Comparison of ENCODE assay signal across 26 cellular contexts in genomic region chr1:225201447-225201846, GRCh38.
A peak's percentile ranks its signal among the peaks of the same experiment; 100 is the strongest.
DNase-seq lines count a peak whose midpoint lies in the region; ATAC-seq, FAIRE-seq and TF ChIP-seq lines count a peak whose summit lies in the region.
"Had no signal": no experiment of that assay in that cellular context is flagged by ENCODE, and none has a peak within 500 bp of the region (broad histone marks: within the 10 kb centered on the region; RNA-seq: fewer than 3 reads in every experiment).

No MANE protein-coding gene starts in this region.

- H3K27ac Mint-ChIP-seq in activated CD4-positive, alpha-beta memory T cell treated with anti-CD3 and anti-CD28 coated beads for 36 hours = no peak overlapping the region
- H3K27ac Mint-ChIP-seq in T-cell = no peak overlapping the region
- H3K27ac Mint-ChIP-seq: CD14-positive monocyte had no signal

- peak; percentile 20 for DNase-seq in NCI-H1105 treated with DMSO at 0.1 percent for 48 hours (lab: John Stamatoyannopoulos, UW)
- no peak for DNase-seq in NCI-H1105 (lab: John Stamatoyannopoulos, UW)
- peak; percentile 6 for DNase-seq in RPMI7951 (ENCODE audit: low read depth)
- DNase-seq in K562 (ENCODE audit: extremely low read depth in 1 of 4, low spot score in 3 of 4) = no peak
- DNase-seq in NCI-H187 (lab: John Stamatoyannopoulos, UW) = no peak
- DNase-seq in activated CD4-positive, alpha-beta memory T cell treated with anti-CD3 and anti-CD28 coated beads for 36 hours = no peak
- no peak for DNase-seq in kidney glomerular epithelial cell (lab: John Stamatoyannopoulos, UW)
- no peak for DNase-seq in T-cell
- DNase-seq: 8988T; ACHN; BE2C; Calu3; GOT3; NCI-H1048; NCI-H1436; NCI-H187 treated with DMSO at 0.1 percent for 48 hours; NCI-H446 treated with DMSO at 0.1 percent for 48 hours; NCI-H526; NCI-H82; NK-92 treated with Interleukin-12 subunit alpha and Interleukin-12 subunit beta, amount 100 ng/mL, for 24 hours; SIG-M5 had no signal

- WGBS in K562 (ENCODE audit: insufficient coverage, low coverage, missing lambda C conversion rate) = 6% methylated on average over 3 of the region's 3 CpGs

- no peak overlapping the region for H3K4me3 ChIP-seq in K562
- H3K4me3 ChIP-seq: HAP-1 had no signal

- CTCF ChIA-PET in K562 (lab: Yijun Ruan, JAX; ENCODE audit: low intra/inter-chr PET ratio) (no interaction called here), T-cell (lab: Charles Lee) (no interaction called here)
- CTCF ChIA-PET in activated CD4-positive, alpha-beta memory T cell treated with anti-CD3 and anti-CD28 coated beads for 36 hours (lab: Charles Lee) = no interaction called here

- no peaks in the 10 kb centered on the region for H3K36me3 Mint-ChIP-seq in activated CD4-positive, alpha-beta memory T cell treated with anti-CD3 and anti-CD28 coated beads for 36 hours
- no peaks in the 10 kb centered on the region for H3K36me3 Mint-ChIP-seq in T-cell
- H3K36me3 Mint-ChIP-seq: CD14-positive monocyte had no signal

- no peaks in the 10 kb centered on the region for H4K20me1 ChIP-seq in K562 (replicated peaks; ENCODE audit: control insufficient read depth, insufficient read depth, low read length)

- in situ Hi-C loops in K562 (cut with MboI) = no loop called here

- TF ChIP-seq CTCF in K562 (IDR thresholded peaks at IDR 0.05 in 2 of 3, conservative IDR thresholded peaks at IDR 0.05 in 1 of 3; ENCODE audit: insufficient read depth in 2 of 3, low read depth in 1 of 3, low read length in 3 of 3) = no peak

- FAIRE-seq in K562 (lab: Jason Lieb, UNC) = no peak
- FAIRE-seq: GM18507 had no signal

- H3K27ac ChIP-seq in K562 (ENCODE audit: extremely low read depth, low read depth, low read length) = no peak overlapping the region
- H3K27ac ChIP-seq: KMS-11 had no signal

- H3K9me1 ChIP-seq in K562 (ENCODE audit: control insufficient read depth, insufficient read depth, low read length) = no peaks in the 10 kb centered on the region

- no peaks in the 10 kb centered on the region for H3K27me3 ChIP-seq in K562 (ENCODE audit: control insufficient read depth in 2 of 2, insufficient read depth in 2 of 2, low read length in 2 of 2)
- H3K27me3 ChIP-seq: BE2C had no signal

- BruUV-seq in K562 (replicated peaks; lab: Mats Ljungman, UMichigan) = no TSS peak

- no peak overlapping the region for H2AFZ ChIP-seq in K562 (ENCODE audit: low read depth, low read length)

- POLR2A ChIA-PET in K562 (lab: Yijun Ruan, JAX) (no interaction called here), T-cell (lab: Charles Lee) (no interaction called here)
- POLR2A ChIA-PET in activated CD4-positive, alpha-beta memory T cell treated with anti-CD3 and anti-CD28 coated beads for 36 hours (lab: Charles Lee) = no interaction called here

- H3K27me3 Mint-ChIP-seq in activated CD4-positive, alpha-beta memory T cell treated with anti-CD3 and anti-CD28 coated beads for 36 hours = peaks cover 7% of the 10 kb centered on the region
- H3K27me3 Mint-ChIP-seq in T-cell = peaks cover 0 to 10% of the 10 kb centered on the region in 2 donors

- intact Hi-C loops in K562 (cut with micrococcal nuclease) = no loop called here
- intact Hi-C loops in activated CD4-positive, alpha-beta memory T cell treated with anti-CD3 and anti-CD28 coated beads for 36 hours (cut with micrococcal nuclease) = no loop called here

- no peak for TF ChIP-seq EP300 in K562 (IDR thresholded peaks at IDR 0.05; ENCODE audit: low read length)

- H3K4me2 ChIP-seq in K562 (ENCODE audit: insufficient read depth, low read length) = no peak overlapping the region
- H3K4me2 ChIP-seq: KMS-11 had no signal

- H3K4me3 Mint-ChIP-seq in activated CD4-positive, alpha-beta memory T cell treated with anti-CD3 and anti-CD28 coated beads for 36 hours = no peak overlapping the region
- no peak overlapping the region for H3K4me3 Mint-ChIP-seq in T-cell
- H3K4me3 Mint-ChIP-seq: CD14-positive monocyte had no signal

- peaks cover 4% of the 10 kb centered on the region for H3K9me3 Mint-ChIP-seq in activated CD4-positive, alpha-beta memory T cell treated with anti-CD3 and anti-CD28 coated beads for 36 hours
- peaks cover 0 to 5% (median 0%) of the 10 kb centered on the region in 3 donors for H3K9me3 Mint-ChIP-seq in T-cell

- H3K9me3 ChIP-seq in K562 (replicated peaks; ENCODE audit: control insufficient read depth, insufficient read depth, low read depth, low read length) = no peaks in the 10 kb centered on the region
- H3K9me3 ChIP-seq: BE2C, HAP-1 had no signal

- no peaks in the 10 kb centered on the region for H3K79me2 ChIP-seq in K562 (ENCODE audit: control insufficient read depth, insufficient read depth, low read length)

- TF ChIP-seq RAD21 in K562 (CRISPR knock-in tag; conservative IDR thresholded peaks at IDR 0.05 in 1 of 2, IDR thresholded peaks at IDR 0.05 in 1 of 2) = no peak

- H3K4me1 Mint-ChIP-seq in activated CD4-positive, alpha-beta memory T cell treated with anti-CD3 and anti-CD28 coated beads for 36 hours (ENCODE audit: low read depth) = no peaks in the 10 kb centered on the region
- no peaks in the 10 kb centered on the region for H3K4me1 Mint-ChIP-seq in T-cell
- H3K4me1 Mint-ChIP-seq: CD14-positive monocyte had no signal

- no peak for ATAC-seq in K562
- ATAC-seq in T-cell (replicated peaks in 1 of 4) = no peak
- ATAC-seq: Panc1 had no signal

- H3K36me3 ChIP-seq in K562 (ENCODE audit: control insufficient read depth, insufficient read depth, low read length) = no peaks in the 10 kb centered on the region
- H3K36me3 ChIP-seq: BE2C, HAP-1 had no signal

- no peak for TF ChIP-seq POLR2A in K562 (conservative IDR thresholded peaks at IDR 0.05)

- no peaks in the 10 kb centered on the region for H3K4me1 ChIP-seq in K562 (replicated peaks in 1 of 2; ENCODE audit: control insufficient read depth in 2 of 2, insufficient read depth in 2 of 2, low read length in 2 of 2)
- H3K4me1 ChIP-seq: BE2C, HAP-1 had no signal

- H3K9ac ChIP-seq in K562 (ENCODE audit: insufficient read depth in 1 of 2, low read depth in 2 of 2, low read length in 2 of 2) = no peak overlapping the region
- H3K9ac ChIP-seq: KMS-11 had no signal

TF ChIP-seq in K562, 482 proteins besides CTCF, POLR2A, EP300 and RAD21:
- TF ChIP-seq SFPQ (IDR thresholded peaks at IDR 0.05; ENCODE audit: low read depth, low read length) (no peak), THRA (IDR thresholded peaks at IDR 0.05) (no peak), HNRNPK (IDR thresholded peaks at IDR 0.05; ENCODE audit: low read depth, low read length, poor library complexity, severe bottlenecking) (no peak), ZNF408 (CRISPR knock-in tag; IDR thresholded peaks at IDR 0.05; ENCODE audit: low read depth) (no peak), E2F4 (CRISPR knock-in tag; IDR thresholded peaks at IDR 0.05; ENCODE audit: low read depth) (no peak), ZNF146 (CRISPR knock-in tag; IDR thresholded peaks at IDR 0.05; ENCODE audit: unreplicated experiment) (no peak), NFIC (IDR thresholded peaks at IDR 0.05) (peak; percentile 63)

Comparison
In these comparisons a context has a peak if more than half of its experiments do, and no peak if none do; other contexts are left out.
1. DNase-seq: peak in NCI-H1105 treated with DMSO at 0.1 percent for 48 hours (single experiment) and RPMI7951 (single experiment); none in NCI-H1105 (single experiment), K562 (0 of 4), NCI-H187 (0 of 2), activated CD4-positive, alpha-beta memory T cell treated with anti-CD3 and anti-CD28 coated beads for 36 hours (single experiment), kidney glomerular epithelial cell (single experiment) and T-cell (0 of 34).